Comparison of ENCODE assay signal across 8 cellular contexts in genomic region chr6:73722318-73723060, GRCh38. TPM values are rescaled to one million over a fixed set of nuclear protein-coding genes. Genes with fewer than 3 reads are reported as not detected.
DNase-seq lines count a peak whose midpoint lies in the region; TF ChIP-seq lines count a peak whose summit lies in the region.

No MANE protein-coding gene starts in this region.

- no peak for TF ChIP-seq POLR2A in adrenal gland (IDR thresholded peaks at IDR 0.05)

- in situ Hi-C loops in GM13977 (cut with MboI; ENCODE audit: low pct_unique_long_range_greater_than_20kb, low sequenced_read_pairs, unreplicated experiment) = no loop called here

- H3K9ac ChIP-seq in fibroblast of lung (ENCODE audit: insufficient read depth, low read length) = no peak overlapping the region

- H3K36me3 ChIP-seq in fibroblast of lung (ENCODE audit: control insufficient read depth, insufficient read depth, low read length) (peaks cover 2% of the 10 kb centered on the region), adrenal gland (replicated peaks in 1 of 2) (no peaks in the 10 kb centered on the region)

- H3K9me3 ChIP-seq in fibroblast of lung (ENCODE audit: control insufficient read depth, insufficient read depth, low read depth, low read length) = no peaks in the 10 kb centered on the region
- no peaks in the 10 kb centered on the region for H3K9me3 ChIP-seq in adrenal gland (replicated peaks in 1 of 3)

- DNase-seq in GM13977 (ENCODE audit: low spot score) (peak; percentile 22), HCEC 1CT (peak; percentile 96), NOMO-1 (lab: John Stamatoyannopoulos, UW; ENCODE audit: unreplicated experiment in 2 of 2) (peak; percentile 61 to 89), fibroblast of lung (ENCODE audit: low read depth in 2 of 2) (peak; percentile 73 to 89), NCI-H1436 treated with DMSO at 0.1 percent for 48 hours (lab: John Stamatoyannopoulos, UW) (no peak), SW480 (ENCODE audit: low spot score) (no peak), adrenal gland (no peak), NCI-H1048 (lab: John Stamatoyannopoulos, UW) (no peak)

- WGBS in adrenal gland, 4 donors = 25 to 40% (median 30%) methylated on average over 9 of the region's 9 CpGs

- H3K27ac ChIP-seq in fibroblast of lung (ENCODE audit: insufficient read depth, low read length) (peak overlapping the region; percentile 76), adrenal gland (no peak overlapping the region)

- no peak for TF ChIP-seq CTCF in GM13977 (IDR thresholded peaks at IDR 0.05; ENCODE audit: extremely low read depth, insufficient read depth, missing control alignments)
- TF ChIP-seq CTCF in fibroblast of lung (conservative IDR thresholded peaks at IDR 0.05 in 1 of 2, IDR thresholded peaks at IDR 0.05 in 1 of 2; ENCODE audit: low read depth in 1 of 2, low read length in 2 of 2) = no peak
- TF ChIP-seq CTCF in adrenal gland (IDR thresholded peaks at IDR 0.05) = no peak

- H4K20me1 ChIP-seq in fibroblast of lung (ENCODE audit: control insufficient read depth, extremely low read depth, insufficient read depth, low read length) = no peaks in the 10 kb centered on the region

- peak overlapping the region; percentile 18 for H3K4me2 ChIP-seq in fibroblast of lung (ENCODE audit: extremely low read depth, insufficient read depth, low read length)

- H3K79me2 ChIP-seq in fibroblast of lung (ENCODE audit: control insufficient read depth, insufficient read depth, low read length) = no peaks in the 10 kb centered on the region

- intact Hi-C loops in adrenal gland (cut with DNase I) = no loop called here

- no peak overlapping the region for H3K4me3 ChIP-seq in fibroblast of lung (replicated peaks in 1 of 4; ENCODE audit: control extremely low read depth in 1 of 4, insufficient read depth in 1 of 4, low read depth in 3 of 4, low read length in 4 of 4)
- H3K4me3 ChIP-seq in adrenal gland = no peak overlapping the region

- H2AFZ ChIP-seq in fibroblast of lung (ENCODE audit: low read length) = peak overlapping the region; percentile 44

- H3K4me1 ChIP-seq in fibroblast of lung (ENCODE audit: control insufficient read depth, extremely low read depth, insufficient read depth, low read length) = peaks cover 5% of the 10 kb centered on the region
- no peaks in the 10 kb centered on the region for H3K4me1 ChIP-seq in adrenal gland (replicated peaks in 1 of 2)

- H3K27me3 ChIP-seq in fibroblast of lung (ENCODE audit: control insufficient read depth, insufficient read depth, low read length) = no peaks in the 10 kb centered on the region
- H3K27me3 ChIP-seq in adrenal gland = no peaks in the 10 kb centered on the region

RNA-seq across cellular contexts. Expression of gene CD109, which starts 26.5 kb away (rescaled TPM):
- total RNA-seq in fibroblast of lung (12.8 and 51.2 TPM in 2 replicates), adrenal gland (1 to 10 TPM; 2.0 to 6.2 (median 4.2) TPM)
- polyA plus RNA-seq in fibroblast of lung (48.4 and 52.6 TPM in 2 replicates), adrenal gland (1 to 10 TPM in 1 of 3 donors, under 1 TPM in 2; 0.47 to 2.1 (median 0.56) TPM)
- 26.6 and 27.1 TPM in 2 replicates for polyA plus RNA-seq in fibroblast of lung (2012)
- 7.4 and 9.3 TPM in 2 replicates for polyA minus RNA-seq in fibroblast of lung (ENCODE audit: low replicate concordance)

Comparison
In these comparisons a context has a peak if more than half of its experiments do, and no peak if none do; other contexts are left out.
1. DNase-seq: peak in GM13977 (single experiment), HCEC 1CT (single experiment), NOMO-1 (2 of 2) and fibroblast of lung (2 of 2); none in NCI-H1436 treated with DMSO at 0.1 percent for 48 hours (single experiment), SW480 (single experiment), adrenal gland (0 of 7) and NCI-H1048 (single experiment).